Comparison of ENCODE assay signal across 22 cellular contexts in genomic region chrX:16488959-16489358, GRCh38.
DNase-seq lines count a peak whose midpoint lies in the region; ATAC-seq and TF ChIP-seq lines count a peak whose summit lies in the region.
"Had no signal": no experiment of that assay in that cellular context is flagged by ENCODE, and none has a peak within 500 bp of the region (broad histone marks: within the 10 kb centered on the region; RNA-seq: fewer than 3 reads in every experiment).

No MANE protein-coding gene starts in this region.

- H3K27ac ChIP-seq in GM23248 (no peak overlapping the region), IMR-90 (ENCODE audit: insufficient read depth, low read length) (no peak overlapping the region), right atrium auricular region (no peak overlapping the region)
- H3K27ac ChIP-seq: C4-2B had no signal

- H3K4me2 ChIP-seq in GM23248 (ENCODE audit: unreplicated experiment) (no peak overlapping the region), IMR-90 (ENCODE audit: low read depth, low read length) (no peak overlapping the region)

- H3K9ac ChIP-seq in GM23248: no peak overlapping the region
- no peak overlapping the region for H3K9ac ChIP-seq in IMR-90 (ENCODE audit: low read depth, low read length)

- peak; percentile 43 for DNase-seq in GM23248
- DNase-seq in IMR-90: peak; percentile 41
- DNase-seq in fibroblast of mammary gland (ENCODE audit: low read depth): peak; percentile 34
- no peak for DNase-seq in stimulated activated naive B cell treated with anti-CD40 and anti-IgM and Interleukin-4, amounts not matched to agents 10 μg/mL and 1 μg/mL and 100 μg/mL, for 72 hours
- DNase-seq in Right ventricle myocardium inferior (ENCODE audit: missing footprints): no peak
- DNase-seq in right atrium auricular region (ENCODE audit: low spot score): no peak
- no peak for DNase-seq in activated gamma-delta T cell (lab: John Stamatoyannopoulos, UW)
- DNase-seq: ACHN; Calu3; CD8-positive, alpha-beta memory T cell; DMS153; GDM1; H7; Kasumi-1; MG63; NCI-H1417; NCI-H187; NCI-H446; NCI-H526; OCI-M1; Right ventricle myocardium superior had no signal

- H2BK20ac ChIP-seq in IMR-90 (ENCODE audit: low read depth, low read length): 0 out of 2 replicates have a peak overlapping the region, but pooled peaks have one; percentile 90

- H3K23ac ChIP-seq in IMR-90 (ENCODE audit: low read depth, low read length): no peak overlapping the region

- H3K79me2 ChIP-seq in GM23248 (ENCODE audit: insufficient read depth): no peaks in the 10 kb centered on the region

- H3K18ac ChIP-seq in IMR-90 (ENCODE audit: low read depth, low read length): peak overlapping the region; percentile 60; the same call in 1 of the 2 replicates

- peaks cover 15% of the 10 kb centered on the region for H3K4me1 ChIP-seq in GM23248 (ENCODE audit: insufficient read depth)
- peaks cover 3% of the 10 kb centered on the region; the same call in 1 of the 2 replicates for H3K4me1 ChIP-seq in IMR-90 (ENCODE audit: control insufficient read depth, insufficient read depth, low read length)
- no peaks in the 10 kb centered on the region for H3K4me1 ChIP-seq in right atrium auricular region

- H2AK9ac ChIP-seq in IMR-90 (replicated peaks; ENCODE audit: low read depth, low read length, poor library complexity): no peak overlapping the region

- ATAC-seq in IMR-90 (ENCODE audit: low read depth) (no peak), Right ventricle myocardium inferior (no peak)
- ATAC-seq in stimulated activated naive B cell treated with anti-CD40 and anti-IgM and Interleukin-4, amounts not matched to agents 10 μg/mL and 1 μg/mL and 100 μg/mL, for 72 hours (replicated peaks): no peak

- peak overlapping the region; percentile 74; the same call in 1 of the 2 replicates for H3K14ac ChIP-seq in IMR-90 (replicated peaks; ENCODE audit: low read depth, low read length)

- H3K9me3 Mint-ChIP-seq in stimulated activated naive B cell treated with anti-CD40 and anti-IgM and Interleukin-4, amounts not matched to agents 10 μg/mL and 1 μg/mL and 100 μg/mL, for 72 hours: no peaks in the 10 kb centered on the region

- H3K4me1 Mint-ChIP-seq in stimulated activated naive B cell treated with anti-CD40 and anti-IgM and Interleukin-4, amounts not matched to agents 10 μg/mL and 1 μg/mL and 100 μg/mL, for 72 hours: no peaks in the 10 kb centered on the region

- CTCF ChIA-PET in IMR-90 (lab: Yijun Ruan, JAX): no interaction called here

- H2AFZ ChIP-seq in GM23248: no peak overlapping the region
- H2AFZ ChIP-seq in IMR-90 (replicated peaks; ENCODE audit: low read length, poor library complexity): no peak overlapping the region

- H3K4me3 Mint-ChIP-seq in stimulated activated naive B cell treated with anti-CD40 and anti-IgM and Interleukin-4, amounts not matched to agents 10 μg/mL and 1 μg/mL and 100 μg/mL, for 72 hours: no peak overlapping the region
- H3K4me3 Mint-ChIP-seq: CD8-positive, alpha-beta memory T cell had no signal

- dilution Hi-C loops in IMR-90 (cut with HindIII; ENCODE audit: low sequenced_read_pairs, unreplicated experiment): no loop called here

- no peak overlapping the region for H3K4me3 ChIP-seq in GM23248
- no peak overlapping the region for H3K4me3 ChIP-seq in IMR-90 (ENCODE audit: insufficient read depth, low read depth, low read length)
- no peak overlapping the region for H3K4me3 ChIP-seq in fibroblast of mammary gland (ENCODE audit: control insufficient read depth, low read depth, low read length)
- no peak overlapping the region for H3K4me3 ChIP-seq in right atrium auricular region
- H3K4me3 ChIP-seq: MG63 had no signal

- 97 to 100% methylated on average over 3 of the region's 3 CpGs for WGBS in GM23248 (ENCODE audit: low coverage in 1 of 2, low lambda C conversion rate in 2 of 2, missing lambda C conversion rate in 2 of 2), 2 experiments
- no CpG with 5 or more reads among the region's 3 CpGs for WGBS in IMR-90 (ENCODE audit: extremely low coverage in 2 of 2, insufficient read length in 1 of 2), 2 experiments

- H3K27me3 Mint-ChIP-seq in stimulated activated naive B cell treated with anti-CD40 and anti-IgM and Interleukin-4, amounts not matched to agents 10 μg/mL and 1 μg/mL and 100 μg/mL, for 72 hours: peaks cover 9 to 18% of the 10 kb centered on the region in 2 donors

- no TSS peak for BruUV-seq in IMR-90 (replicated peaks; lab: Mats Ljungman, UMichigan)

- H3K36me3 Mint-ChIP-seq in stimulated activated naive B cell treated with anti-CD40 and anti-IgM and Interleukin-4, amounts not matched to agents 10 μg/mL and 1 μg/mL and 100 μg/mL, for 72 hours: no peaks in the 10 kb centered on the region

- H4K5ac ChIP-seq in IMR-90 (ENCODE audit: low read depth, low read length): no peak overlapping the region; the same call in 1 of the 2 replicates

- TF ChIP-seq CTCF in IMR-90 (conservative IDR thresholded peaks at IDR 0.05; ENCODE audit: low read depth, low read length): no peak
- no peak for TF ChIP-seq CTCF in fibroblast of mammary gland (conservative IDR thresholded peaks at IDR 0.05; ENCODE audit: control insufficient read depth, insufficient read depth, low read depth, low read length)
- TF ChIP-seq CTCF in right atrium auricular region (IDR thresholded peaks at IDR 0.05): no peak

- H4K91ac ChIP-seq in IMR-90 (ENCODE audit: insufficient read depth, low read depth, low read length): peak overlapping the region; percentile 19; the same call in 1 of the 2 replicates

- peak overlapping the region; percentile 26 for H3K27ac Mint-ChIP-seq in stimulated activated naive B cell treated with anti-CD40 and anti-IgM and Interleukin-4, amounts not matched to agents 10 μg/mL and 1 μg/mL and 100 μg/mL, for 72 hours
- H3K27ac Mint-ChIP-seq: CD8-positive, alpha-beta memory T cell had no signal

- no peaks in the 10 kb centered on the region for H3K79me1 ChIP-seq in IMR-90 (ENCODE audit: low read depth in 1 of 2, low read length in 2 of 2)

- peak overlapping the region; percentile 56; the same call in 1 of the 2 replicates for H3K4ac ChIP-seq in IMR-90 (ENCODE audit: low read depth, low read length)

- POLR2A ChIA-PET in IMR-90 (lab: Charles Lee; ENCODE audit: unreplicated experiment): no interaction called here

- no peak overlapping the region for H3K56ac ChIP-seq in IMR-90 (ENCODE audit: extremely low read depth, insufficient read depth, low read length)

- intact Hi-C loops in IMR-90 (cut with micrococcal nuclease): no loop called here
- intact Hi-C loops in Right ventricle myocardium inferior (cut with DNase I): no loop called here

- H3K9me3 ChIP-seq in GM23248 (ENCODE audit: low read depth) (no peaks in the 10 kb centered on the region), IMR-90 (ENCODE audit: control insufficient read depth, insufficient read depth, low read length) (no peaks in the 10 kb centered on the region), right atrium auricular region (no peaks in the 10 kb centered on the region)
- H3K9me3 ChIP-seq: MG63 had no signal

- no peaks in the 10 kb centered on the region for H3K9me1 ChIP-seq in IMR-90 (ENCODE audit: insufficient read depth, low read length)

- no peaks in the 10 kb centered on the region for H3K9me2 ChIP-seq in GM23248 (ENCODE audit: insufficient read depth)

- H2AK5ac ChIP-seq in IMR-90 (ENCODE audit: low read depth, low read length): no peak overlapping the region

- no peak for TF ChIP-seq RAD21 in IMR-90 (IDR thresholded peaks at IDR 0.05; ENCODE audit: low read length)

- in situ Hi-C loops in GM23248 (cut with MboI): no loop called here
- in situ Hi-C loops in IMR-90 (cut with MboI; ENCODE audit: low sequenced_read_pairs): no loop called here

- H3K36me3 ChIP-seq in GM23248 (ENCODE audit: low read depth) (no peaks in the 10 kb centered on the region), IMR-90 (ENCODE audit: control insufficient read depth, insufficient read depth, low read length) (no peaks in the 10 kb centered on the region), right atrium auricular region (no peaks in the 10 kb centered on the region)
- H3K36me3 ChIP-seq: MG63 had no signal

- H4K20me1 ChIP-seq in GM23248 (ENCODE audit: insufficient read depth): no peaks in the 10 kb centered on the region
- H4K20me1 ChIP-seq in IMR-90 (ENCODE audit: insufficient read depth, low read length): no peaks in the 10 kb centered on the region

- no peak for TF ChIP-seq POLR2A in IMR-90 (IDR thresholded peaks at IDR 0.05; ENCODE audit: low read depth, low read length)

- H3F3A ChIP-seq in GM23248 (ENCODE audit: insufficient read depth): peaks cover 8% of the 10 kb centered on the region; the same call in 1 of the 2 replicates

- peak overlapping the region; percentile 96; the same call in 1 of the 3 replicates for H2BK15ac ChIP-seq in IMR-90 (ENCODE audit: low read depth, low read length)

- H2BK120ac ChIP-seq in IMR-90 (ENCODE audit: low read depth, low read length): peak overlapping the region; percentile 82

- no peaks in the 10 kb centered on the region for H3K27me3 ChIP-seq in GM23248 (replicated peaks; ENCODE audit: insufficient read depth)
- H3K27me3 ChIP-seq in IMR-90 (ENCODE audit: control insufficient read depth, insufficient read depth, low read length): no peaks in the 10 kb centered on the region
- H3K27me3 ChIP-seq in right atrium auricular region: no peaks in the 10 kb centered on the region
- H3K27me3 ChIP-seq: MG63 had no signal

- peak overlapping the region in 1 of 2 experiments; percentile 59; a peak in 1 of 4 replicates for H4K8ac ChIP-seq in IMR-90 (ENCODE audit: low read depth in 2 of 2, low read length in 2 of 2)

- H2BK5ac ChIP-seq in IMR-90 (ENCODE audit: low read depth, low read length, poor library complexity, severe bottlenecking): peak overlapping the region; percentile 96

TF ChIP-seq in IMR-90, 13 proteins besides CTCF, POLR2A, EP300 and RAD21:
- TF ChIP-seq FOS (IDR thresholded peaks at IDR 0.05; ENCODE audit: low read depth, low read length) (no peak), CHD1 (IDR thresholded peaks at IDR 0.05; ENCODE audit: low read depth, low read length) (no peak), CEBPB (IDR thresholded peaks at IDR 0.05; ENCODE audit: low read depth, low read length) (no peak), NFE2L2 (IDR thresholded peaks at IDR 0.05; ENCODE audit: low read depth, low read length) (no peak), ELK1 (IDR thresholded peaks at IDR 0.05; ENCODE audit: borderline replicate concordance, low read depth, low read length) (no peak)

Comparison
In these comparisons a context has a peak if more than half of its experiments do, and no peak if none do; other contexts are left out.
1. DNase-seq: peak in GM23248 (single experiment), IMR-90 (single experiment) and fibroblast of mammary gland (single experiment); none in stimulated activated naive B cell treated with anti-CD40 and anti-IgM and Interleukin-4, amounts not matched to agents 10 μg/mL and 1 μg/mL and 100 μg/mL, for 72 hours (single experiment), Right ventricle myocardium inferior (single experiment), right atrium auricular region (single experiment) and activated gamma-delta T cell (single experiment).